20 cellular contexts compared by ENCODE assay signal in the genomic region with DNA sequence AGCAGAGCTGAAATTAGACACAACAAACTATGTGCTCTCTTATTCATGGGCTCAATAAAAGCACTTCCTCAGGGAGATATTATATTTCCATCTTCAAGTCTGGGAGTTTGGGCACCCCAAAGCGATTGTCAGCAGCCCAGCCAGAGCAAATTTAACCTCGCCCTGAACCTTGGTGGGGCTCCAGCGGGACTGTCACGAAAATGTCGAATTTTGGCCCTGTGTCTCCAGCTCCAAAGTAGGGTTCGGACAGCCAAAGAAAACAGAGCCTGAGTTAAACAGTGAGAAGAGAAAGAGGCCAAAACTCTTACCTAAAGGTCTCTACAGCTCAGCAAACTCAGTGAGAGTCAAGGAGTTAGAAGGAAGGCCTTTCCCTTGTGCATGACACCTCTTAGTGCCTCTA.
"Had no signal": no experiment of that assay in that cellular context is flagged by ENCODE, and none has a peak within 500 bp of the region (broad histone marks: within the 10 kb centered on the region; RNA-seq: fewer than 3 reads in every experiment).

No MANE protein-coding gene starts in this region.

- H3K36me3 ChIP-seq: breast epithelium, heart left ventricle, prostate gland, sigmoid colon, tibial artery had no signal

- H3K27ac ChIP-seq: breast epithelium, heart left ventricle, prostate gland, sigmoid colon, tibial artery had no signal

- ATAC-seq: activated CD8-positive, alpha-beta T cell treated with anti-CD3 and anti-CD28 coated beads for 36 hours; activated T-helper 17 cell treated with anti-CD3 and anti-CD28 coated beads, Interleukin-2, amount 50 U/mL, for 72 hours had no signal

- H3K27ac Mint-ChIP-seq: activated CD4-positive, alpha-beta T cell treated with anti-CD3 and anti-CD28 coated beads, Interleukin-2, amount 10 ng/mL, durations not matched to agents 24 days and 14 days; activated CD8-positive, alpha-beta T cell treated with anti-CD3 and anti-CD28 coated beads for 36 hours; activated naive CD4-positive, alpha-beta T cell treated with anti-CD3 and anti-CD28 coated beads for 36 hours; activated T-helper 17 cell treated with anti-CD3 and anti-CD28 coated beads, Interleukin-2, amount 50 U/mL, for 72 hours; dendritic cell treated with granulocyte-macrophage colony-stimulating factor and Interleukin-4, amounts not matched to agents 40 ng/mL and 50 ng/mL, for 4 days had no signal

- H3K9me3 Mint-ChIP-seq: activated CD8-positive, alpha-beta T cell treated with anti-CD3 and anti-CD28 coated beads for 36 hours had no signal

- H3K4me3 ChIP-seq: breast epithelium, heart left ventricle, prostate gland, sigmoid colon, tibial artery had no signal

- H3K27me3 ChIP-seq: breast epithelium, heart left ventricle, sigmoid colon, tibial artery had no signal

- H3K9me3 ChIP-seq: breast epithelium, heart left ventricle, prostate gland, sigmoid colon, tibial artery had no signal

- H3K27me3 Mint-ChIP-seq: activated CD4-positive, alpha-beta T cell treated with anti-CD3 and anti-CD28 coated beads, Interleukin-2, amount 10 ng/mL, durations not matched to agents 24 days and 14 days; activated CD8-positive, alpha-beta T cell treated with anti-CD3 and anti-CD28 coated beads for 36 hours; activated T-helper 17 cell treated with anti-CD3 and anti-CD28 coated beads, Interleukin-2, amount 50 U/mL, for 72 hours; dendritic cell treated with granulocyte-macrophage colony-stimulating factor and Interleukin-4, amounts not matched to agents 40 ng/mL and 50 ng/mL, for 4 days had no signal

- H3K4me1 Mint-ChIP-seq: activated CD4-positive, alpha-beta T cell treated with anti-CD3 and anti-CD28 coated beads, Interleukin-2, amount 10 ng/mL, durations not matched to agents 24 days and 14 days; activated T-helper 17 cell treated with anti-CD3 and anti-CD28 coated beads, Interleukin-2, amount 50 U/mL, for 72 hours had no signal

- H3K4me1 ChIP-seq: breast epithelium, prostate gland, sigmoid colon had no signal

- DNase-seq: activated CD4-positive, alpha-beta T cell treated with anti-CD3 and anti-CD28 coated beads, Interleukin-2, amount 10 ng/mL, durations not matched to agents 24 days and 14 days; activated CD4-positive, CD25-positive, alpha-beta regulatory T cell; activated CD8-positive, alpha-beta T cell treated with anti-CD3 and anti-CD28 coated beads for 36 hours; activated naive CD4-positive, alpha-beta T cell treated with anti-CD3 and anti-CD28 coated beads for 36 hours; activated T-cell treated with anti-CD3 and anti-CD28 coated beads, Interleukin-2, amount 50 U/mL, for 1 hour; cerebellar nuclear complex; effector CD8-positive, alpha-beta T cell; mammary epithelial cell; midbrain; sigmoid colon; stimulated activated CD8-positive, alpha-beta memory T cell treated with anti-CD3 and anti-CD28 coated beads, Interleukin-4, amount 100 ng/mL, for 48 hours; stimulated activated naive CD4-positive, alpha-beta T cell; T-helper 1 cell; T-helper 9 cell had no signal

- H3K4me3 Mint-ChIP-seq: activated CD4-positive, alpha-beta T cell treated with anti-CD3 and anti-CD28 coated beads, Interleukin-2, amount 10 ng/mL, durations not matched to agents 24 days and 14 days; activated CD8-positive, alpha-beta T cell treated with anti-CD3 and anti-CD28 coated beads for 36 hours; activated naive CD4-positive, alpha-beta T cell treated with anti-CD3 and anti-CD28 coated beads for 36 hours; activated T-helper 17 cell treated with anti-CD3 and anti-CD28 coated beads, Interleukin-2, amount 50 U/mL, for 72 hours; dendritic cell treated with granulocyte-macrophage colony-stimulating factor and Interleukin-4, amounts not matched to agents 40 ng/mL and 50 ng/mL, for 4 days had no signal
